ENCODE assay signal across 8 cellular contexts in the genomic region with DNA sequence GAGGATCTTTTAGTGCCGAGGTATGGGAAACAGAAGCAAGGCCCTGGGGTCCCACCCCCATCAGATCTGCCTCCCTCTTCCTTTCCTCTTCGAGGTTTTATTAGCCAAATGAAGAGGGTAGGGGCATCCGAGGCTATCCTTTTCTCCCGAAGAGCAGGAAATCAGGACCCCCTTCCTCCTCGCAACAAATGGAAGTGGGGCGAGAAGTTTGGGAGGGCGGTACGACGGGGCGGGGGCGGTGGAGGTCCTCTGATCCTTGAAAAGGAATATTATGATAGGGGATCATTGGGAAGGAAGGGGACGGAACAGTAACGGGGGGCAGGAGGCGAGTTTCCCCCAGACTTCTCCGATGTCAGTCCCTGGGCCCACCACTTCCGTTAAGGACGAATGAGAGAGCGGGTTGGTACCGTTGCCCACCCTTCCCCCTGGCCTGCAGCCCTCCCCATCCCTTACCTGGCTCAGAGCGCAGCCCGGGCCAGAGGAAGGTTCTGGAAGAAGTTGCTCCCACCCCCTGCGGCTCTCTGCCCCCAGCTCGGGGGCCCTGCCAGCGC. TPM values are rescaled to one million over a fixed set of nuclear protein-coding genes. Genes with fewer than 3 reads are reported as not detected.
DNase-seq lines count a peak whose midpoint lies in the region; ATAC-seq and TF ChIP-seq lines count a peak whose summit lies in the region.

No MANE protein-coding gene starts in this region.

- no peaks in the 10 kb centered on the region for H3K79me2 ChIP-seq in Loucy (ENCODE audit: insufficient read depth, low read length)

- ATAC-seq in CD8-positive, alpha-beta T cell: no peak
- ATAC-seq in HG03469 (IDR thresholded peaks at IDR 0.05; ENCODE audit: unreplicated experiment): no peak
- ATAC-seq in HG03521 (IDR thresholded peaks at IDR 0.05; ENCODE audit: unreplicated experiment): no peak
- ATAC-seq in GM18520 (IDR thresholded peaks at IDR 0.05; ENCODE audit: unreplicated experiment): no peak
- ATAC-seq in HG03378 (IDR thresholded peaks at IDR 0.05; ENCODE audit: unreplicated experiment): no peak

- no peak for TF ChIP-seq CTCF in CD8-positive, alpha-beta T cell (IDR thresholded peaks at IDR 0.05)
- TF ChIP-seq CTCF in Loucy (conservative IDR thresholded peaks at IDR 0.05; ENCODE audit: low read length): no peak
- no peak for TF ChIP-seq CTCF in osteocyte (IDR thresholded peaks at IDR 0.05)

- H4K20me1 ChIP-seq in Loucy (ENCODE audit: insufficient read depth, low read length, poor library complexity, severe bottlenecking): no peaks in the 10 kb centered on the region

- H3K4me2 ChIP-seq in Loucy (ENCODE audit: low read depth, low read length, poor library complexity, severe bottlenecking): peak overlapping the region; percentile 47

- no peaks in the 10 kb centered on the region for H3K36me3 ChIP-seq in CD8-positive, alpha-beta T cell (ENCODE audit: insufficient read depth, low read length)
- no peaks in the 10 kb centered on the region for H3K36me3 ChIP-seq in Loucy (ENCODE audit: insufficient read depth, low read length)
- no peaks in the 10 kb centered on the region for H3K36me3 ChIP-seq in effector memory CD4-positive, alpha-beta T cell (ENCODE audit: control insufficient read depth, insufficient read depth, low read length)

- no peaks in the 10 kb centered on the region for H3K9me3 ChIP-seq in CD8-positive, alpha-beta T cell (ENCODE audit: low read length)
- H3K9me3 ChIP-seq in Loucy (ENCODE audit: insufficient read depth, low read depth, low read length): no peaks in the 10 kb centered on the region
- no peaks in the 10 kb centered on the region for H3K9me3 ChIP-seq in effector memory CD4-positive, alpha-beta T cell (ENCODE audit: control insufficient read depth, low read length)

- peak overlapping the region; percentile 35 for H3K27ac ChIP-seq in CD8-positive, alpha-beta T cell (ENCODE audit: low read depth, low read length)
- H3K27ac ChIP-seq in effector memory CD4-positive, alpha-beta T cell (ENCODE audit: insufficient read depth, low read length, poor library complexity, severe bottlenecking): no peak overlapping the region

- H3K4me1 Mint-ChIP-seq in CD8-positive, alpha-beta T cell (ENCODE audit: low read depth): peaks cover 63% of the 10 kb centered on the region
- H3K4me1 Mint-ChIP-seq in osteocyte (ENCODE audit: unreplicated experiment): peaks cover 14% of the 10 kb centered on the region

- peak overlapping the region; percentile 83 for H3K27ac Mint-ChIP-seq in CD8-positive, alpha-beta T cell
- H3K27ac Mint-ChIP-seq in osteocyte (ENCODE audit: unreplicated experiment): no peak overlapping the region

- H3K36me3 Mint-ChIP-seq in CD8-positive, alpha-beta T cell: peaks cover 2% of the 10 kb centered on the region
- H3K36me3 Mint-ChIP-seq in osteocyte (ENCODE audit: unreplicated experiment): no peaks in the 10 kb centered on the region

- peaks cover 13% of the 10 kb centered on the region for H3F3A ChIP-seq in Loucy (ENCODE audit: low read depth)

- no peak overlapping the region for H2AFZ ChIP-seq in Loucy (ENCODE audit: low read length)

- no peaks in the 10 kb centered on the region for H3K9me3 Mint-ChIP-seq in CD8-positive, alpha-beta T cell
- no peaks in the 10 kb centered on the region for H3K9me3 Mint-ChIP-seq in osteocyte (ENCODE audit: unreplicated experiment)

- no peak overlapping the region for H3K9ac ChIP-seq in Loucy (ENCODE audit: low read depth, low read length, poor library complexity, severe bottlenecking)

- DNase-seq in CD8-positive, alpha-beta T cell: no peak
- no peak for DNase-seq in effector memory CD4-positive, alpha-beta T cell
- DNase-seq in osteocyte (ENCODE audit: extremely low spot score, unreplicated experiment): no peak

- intact Hi-C loops in CD8-positive, alpha-beta T cell (cut with DNase I, micrococcal nuclease): loop anchor here (1.0 kb wide), 3 partner anchors 18 to 139 kb away; no protein-coding TSS in a partner anchor

- H3K4me1 ChIP-seq in CD8-positive, alpha-beta T cell (ENCODE audit: insufficient read depth, low read length): peaks cover 71% of the 10 kb centered on the region
- H3K4me1 ChIP-seq in Loucy (ENCODE audit: insufficient read depth, low read length, poor library complexity, severe bottlenecking): peaks cover 45% of the 10 kb centered on the region
- peaks cover 54% of the 10 kb centered on the region for H3K4me1 ChIP-seq in effector memory CD4-positive, alpha-beta T cell (ENCODE audit: control insufficient read depth, insufficient read depth, low read length, poor library complexity, severe bottlenecking)

- peak overlapping the region; percentile 88 for H3K4me3 Mint-ChIP-seq in CD8-positive, alpha-beta T cell
- peak overlapping the region; percentile 70 for H3K4me3 Mint-ChIP-seq in osteocyte (ENCODE audit: unreplicated experiment)

- POLR2A ChIA-PET in CD8-positive, alpha-beta T cell (lab: Charles Lee): interaction anchor here (0.7 to 7.0 kb wide), 9 partner anchors 11 to 126 kb away, joined by 3 to 57 read pairs (median 4); no protein-coding TSS in a partner anchor

- peak overlapping the region; percentile 67 for H3K4me3 ChIP-seq in CD8-positive, alpha-beta T cell (ENCODE audit: low read depth, low read length)
- H3K4me3 ChIP-seq in Loucy (ENCODE audit: low read length, poor library complexity, severe bottlenecking): no peak overlapping the region
- peak overlapping the region; percentile 57 for H3K4me3 ChIP-seq in effector memory CD4-positive, alpha-beta T cell (ENCODE audit: insufficient read depth, low read depth, low read length, poor library complexity, severe bottlenecking)

- CTCF ChIA-PET in CD8-positive, alpha-beta T cell (lab: Charles Lee): interaction anchor here (0.7 to 7.3 kb wide), 14 partner anchors 11 to 139 kb away, joined by 3 to 76 read pairs (median 5); no protein-coding TSS in a partner anchor

- H3K27me3 Mint-ChIP-seq in CD8-positive, alpha-beta T cell (ENCODE audit: low read depth): no peaks in the 10 kb centered on the region
- peaks cover 12% of the 10 kb centered on the region for H3K27me3 Mint-ChIP-seq in osteocyte (ENCODE audit: unreplicated experiment)

- H3K9me2 ChIP-seq in Loucy (replicated peaks; ENCODE audit: low read depth, low read length): no peaks in the 10 kb centered on the region

- no peaks in the 10 kb centered on the region for H3K27me3 ChIP-seq in CD8-positive, alpha-beta T cell (ENCODE audit: insufficient read depth, low read length)
- H3K27me3 ChIP-seq in Loucy (ENCODE audit: insufficient read depth, low read length, poor library complexity, severe bottlenecking): no peaks in the 10 kb centered on the region
- H3K27me3 ChIP-seq in effector memory CD4-positive, alpha-beta T cell (replicated peaks; ENCODE audit: control insufficient read depth, insufficient read depth, low read length, poor library complexity, severe bottlenecking): peaks cover 7% of the 10 kb centered on the region

RNA-seq across cellular contexts. Expression of gene FOXJ1, which starts 0.3 kb away (rescaled TPM):
- 1 to 10 TPM; 2.2 to 2.7 TPM for total RNA-seq in CD8-positive, alpha-beta T cell
- total RNA-seq in osteocyte: 0.13 TPM in 2 replicates

RNA-seq across cellular contexts. Expression of gene EXOC7, which starts 37.1 kb away (rescaled TPM):
- total RNA-seq in CD8-positive, alpha-beta T cell: 100 to 1,000 TPM in 1 of 2 experiments, 10 to 100 TPM in 1; 97.3 to 101 TPM
- total RNA-seq in osteocyte: 158 and 164 TPM in 2 replicates
